Comparison of ENCODE assay signal across 9 cellular contexts in the genomic region with DNA sequence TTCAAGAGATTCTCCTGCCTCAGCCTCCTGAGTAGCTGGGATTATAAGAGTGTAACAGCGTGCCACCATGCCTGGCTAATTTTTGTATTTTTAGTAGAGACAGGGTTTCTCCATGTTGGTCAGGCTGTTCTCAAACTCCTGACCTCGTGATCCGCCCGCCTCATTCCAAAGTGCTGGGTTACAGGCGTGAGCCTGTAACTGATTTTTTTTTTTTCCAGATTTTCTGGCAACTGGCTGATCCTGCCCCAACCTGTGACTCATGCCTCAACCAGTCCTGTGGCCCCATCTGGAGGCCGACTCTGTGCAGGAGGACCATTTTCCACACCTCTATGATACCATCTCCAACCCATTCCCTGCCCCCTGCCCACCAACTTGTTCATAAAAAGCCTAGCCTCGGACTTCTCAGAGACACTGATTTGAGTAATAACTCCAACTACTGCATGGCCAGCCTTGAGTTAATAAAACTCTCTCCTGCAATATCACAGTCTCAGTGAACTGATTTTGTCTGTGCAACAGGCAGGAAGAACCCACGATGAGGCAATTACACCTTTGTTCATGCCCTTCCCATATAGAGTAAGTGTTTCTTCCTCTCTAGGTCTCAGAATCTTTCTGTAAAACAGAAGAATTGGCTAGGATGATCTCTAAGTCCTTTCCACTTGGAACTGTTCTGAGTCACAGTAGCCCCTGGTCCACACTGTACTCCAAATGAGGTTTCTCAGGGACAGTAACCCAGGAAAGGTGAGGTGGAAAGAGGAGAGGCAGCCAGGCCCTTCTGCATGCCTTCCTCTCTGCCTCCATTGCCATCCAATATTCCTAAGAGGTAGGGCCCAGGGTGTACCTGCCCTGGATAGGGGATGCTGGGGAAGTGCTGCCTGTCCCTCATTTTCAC. TPM values are rescaled to one million over a fixed set of nuclear protein-coding genes. Genes with fewer than 3 reads are reported as not detected.
DNase-seq lines count a peak whose midpoint lies in the region; ATAC-seq and TF ChIP-seq lines count a peak whose summit lies in the region.
"Had no signal": no experiment of that assay in that cellular context is flagged by ENCODE, and none has a peak within 500 bp of the region (broad histone marks: within the 10 kb centered on the region; RNA-seq: fewer than 3 reads in every experiment).

No MANE protein-coding gene starts in this region.

- CTCF ChIA-PET in PC-9 (lab: Charles Lee) = no interaction called here

- H3K27me3 ChIP-seq in PC-9 (ENCODE audit: insufficient read depth, low read depth) (no peaks in the 10 kb centered on the region), ascending aorta (no peaks in the 10 kb centered on the region)

- H3K36me3 ChIP-seq in PC-9 (ENCODE audit: low read depth) (no peaks in the 10 kb centered on the region), ascending aorta (no peaks in the 10 kb centered on the region)

- intact Hi-C loops in PC-9 (cut with micrococcal nuclease; ENCODE audit: unreplicated experiment) = loop anchor here (10.0 kb wide), 1 partner anchor 124 kb away; a partner anchor contains a TSS
- intact Hi-C loops in ascending aorta (cut with DNase I) = no loop called here

- peak overlapping the region; percentile 17; the same call in 1 of the 2 replicates for H3K4me2 ChIP-seq in PC-9

- POLR2A ChIA-PET in PC-9 (lab: Charles Lee; ENCODE audit: unreplicated experiment) = no interaction called here

- H3K9me3 ChIP-seq in PC-9 (ENCODE audit: insufficient read depth, low read depth) (no peaks in the 10 kb centered on the region), ascending aorta (no peaks in the 10 kb centered on the region)

- no peak for ATAC-seq in GM21825 (IDR thresholded peaks at IDR 0.05; ENCODE audit: unreplicated experiment)
- ATAC-seq: stimulated activated naive CD8-positive, alpha-beta T cell treated with anti-CD3 and anti-CD28 coated beads, Interleukin-15, Interleukin-2, amounts not matched to agents 100 U/mL and 50 U/mL, for 24 hours had no signal

- H3F3A ChIP-seq in PC-9 (ENCODE audit: insufficient read depth, low read depth) = peaks cover 9% of the 10 kb centered on the region

- H3K27ac ChIP-seq in PC-9 = peak overlapping the region; percentile 47; the same call in 1 of the 2 replicates
- H3K27ac ChIP-seq in ascending aorta = no peak overlapping the region

- no TSS peak for BruUV-seq in PC-9 (replicated peaks; lab: Mats Ljungman, UMichigan)

- no peaks in the 10 kb centered on the region for H3K79me2 ChIP-seq in PC-9 (ENCODE audit: low read depth)

- no peak for DNase-seq in GM12865 (ENCODE audit: low read depth)
- peak; percentile 75 to 83 for DNase-seq in PC-9
- DNase-seq in fibroblast of mammary gland (ENCODE audit: low read depth) = peak; percentile 90
- DNase-seq in renal cortical epithelial cell (ENCODE audit: low read depth) = peak; percentile 83
- no peak for DNase-seq in ascending aorta (ENCODE audit: low spot score in 2 of 2)
- DNase-seq in GM20000 (ENCODE audit: low spot score) = no peak
- DNase-seq in retina = no peak
- DNase-seq: stimulated activated naive CD8-positive, alpha-beta T cell treated with anti-CD3 and anti-CD28 coated beads, Interleukin-15, Interleukin-2, amounts not matched to agents 100 U/mL and 50 U/mL, for 24 hours had no signal

- H2AFZ ChIP-seq in PC-9 = no peak overlapping the region

- H4K20me1 ChIP-seq in PC-9 (ENCODE audit: insufficient read depth) = no peaks in the 10 kb centered on the region

- no peaks in the 10 kb centered on the region for H3K9me2 ChIP-seq in PC-9 (ENCODE audit: insufficient read depth)

- H3K4me3 ChIP-seq in GM12865 (ENCODE audit: low read depth, low read length) (no peak overlapping the region), PC-9 (no peak overlapping the region), fibroblast of mammary gland (ENCODE audit: control insufficient read depth, low read depth, low read length) (no peak overlapping the region), ascending aorta (no peak overlapping the region)

- TF ChIP-seq CTCF in GM12865 (IDR thresholded peaks at IDR 0.05; ENCODE audit: insufficient read depth, low read depth, low read length, missing control alignments) = peak; percentile 2
- TF ChIP-seq CTCF in PC-9 (conservative IDR thresholded peaks at IDR 0.05) = peak; percentile 58; the same call in 1 of the 2 replicates
- peak; percentile 53 for TF ChIP-seq CTCF in fibroblast of mammary gland (conservative IDR thresholded peaks at IDR 0.05; ENCODE audit: control insufficient read depth, insufficient read depth, low read depth, low read length)
- peak in 1 of 3 experiments; percentile 22 for TF ChIP-seq CTCF in ascending aorta (IDR thresholded peaks at IDR 0.05)
- no peak for TF ChIP-seq CTCF in GM20000 (IDR thresholded peaks at IDR 0.05; ENCODE audit: extremely low read depth, missing control alignments)

- peaks cover 13% of the 10 kb centered on the region for H3K4me1 ChIP-seq in PC-9 (replicated peaks; ENCODE audit: insufficient read depth)
- H3K4me1 ChIP-seq in ascending aorta = no peaks in the 10 kb centered on the region

RNA-seq across cellular contexts. Expression of a gene that starts 8.8 kb away (rescaled TPM):
- 141 and 233 TPM in 2 replicates for total RNA-seq in PC-9 (2021)
- total RNA-seq in renal cortical epithelial cell = 134 and 256 TPM in 2 replicates
- total RNA-seq in ascending aorta = 324 TPM

RNA-seq across cellular contexts. Expression of a gene that starts 46.2 kb away (rescaled TPM):
- total RNA-seq in PC-9 (2021) (17.2 and 18.6 TPM in 2 replicates), renal cortical epithelial cell (17.7 and 35.7 TPM in 2 replicates), ascending aorta (23.5 TPM)

Comparison
In these comparisons a context has a peak if more than half of its experiments do, and no peak if none do; other contexts are left out.
1. DNase-seq: peak in PC-9 (2 of 2), fibroblast of mammary gland (single experiment) and renal cortical epithelial cell (single experiment); none in GM12865 (single experiment), ascending aorta (0 of 2), GM20000 (single experiment) and retina (single experiment).